In the genomic region with DNA sequence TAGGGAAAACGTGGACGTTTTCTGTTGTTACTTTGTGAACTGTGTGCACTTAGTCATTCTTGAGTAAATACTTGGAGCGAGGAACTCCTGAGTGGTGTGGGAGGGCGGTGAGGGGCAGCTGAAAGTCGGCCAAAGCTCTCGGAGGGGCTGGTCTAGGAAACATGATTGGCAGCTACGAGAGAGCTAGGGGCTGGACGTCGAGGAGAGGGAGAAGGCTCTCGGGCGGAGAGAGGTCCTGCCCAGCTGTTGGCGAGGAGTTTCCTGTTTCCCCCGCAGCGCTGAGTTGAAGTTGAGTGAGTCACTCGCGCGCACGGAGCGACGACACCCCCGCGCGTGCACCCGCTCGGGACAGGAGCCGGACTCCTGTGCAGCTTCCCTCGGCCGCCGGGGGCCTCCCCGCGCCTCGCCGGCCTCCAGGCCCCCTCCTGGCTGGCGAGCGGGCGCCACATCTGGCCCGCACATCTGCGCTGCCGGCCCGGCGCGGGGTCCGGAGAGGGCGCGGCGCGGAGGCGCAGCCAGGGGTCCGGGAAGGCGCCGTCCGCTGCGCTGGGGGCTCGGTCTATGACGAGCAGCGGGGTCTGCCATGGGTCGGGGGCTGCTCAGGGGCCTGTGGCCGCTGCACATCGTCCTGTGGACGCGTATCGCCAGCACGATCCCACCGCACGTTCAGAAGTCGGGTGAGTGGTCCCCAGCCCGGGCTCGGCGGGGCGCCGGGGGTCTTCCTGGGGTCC, we compare ENCODE assay signal across 8 cellular contexts. TPM values are rescaled to one million over a fixed set of nuclear protein-coding genes. Genes with fewer than 3 reads are reported as not detected.
DNase-seq lines count a peak whose midpoint lies in the region; ATAC-seq and TF ChIP-seq lines count a peak whose summit lies in the region.

TGFBR2 (plus strand) TSS at position 301 of the 731 bp plus-strand sequence; CDS start at position 584, 283 bp downstream.

- H4K20me1 ChIP-seq in OCI-LY7 (ENCODE audit: insufficient read depth, low read length): no peaks in the 10 kb centered on the region

- POLR2A ChIA-PET in OCI-LY7 (lab: Charles Lee): interaction anchor here (0.6 to 4.2 kb wide), 17 partner anchors 11 to 1362 kb away, joined by 3 to 57 read pairs (median 4); no protein-coding TSS in a partner anchor

- no peaks in the 10 kb centered on the region for H3K9me3 ChIP-seq in OCI-LY7 (ENCODE audit: low read length)
- H3K9me3 ChIP-seq in mononuclear cell (ENCODE audit: low read depth, low read length): no peaks in the 10 kb centered on the region

- no peaks in the 10 kb centered on the region for H3K36me3 ChIP-seq in OCI-LY7 (ENCODE audit: insufficient read depth, low read length)

- H3K4me3 ChIP-seq in OCI-LY7 (ENCODE audit: low read depth, low read length, poor library complexity, severe bottlenecking) (peak within 1 kb of the TSS; percentile 94), mononuclear cell (ENCODE audit: low read length) (peak within 1 kb of the TSS; percentile 94)

- H3K9me2 ChIP-seq in OCI-LY7 (ENCODE audit: insufficient read depth, low read length): no peaks in the 10 kb centered on the region

- ATAC-seq in GM19023 (IDR thresholded peaks at IDR 0.05; ENCODE audit: unreplicated experiment): peak; percentile 77
- peak; percentile 79 for ATAC-seq in HG03280 (IDR thresholded peaks at IDR 0.05; ENCODE audit: unreplicated experiment)

- H3K79me2 ChIP-seq in OCI-LY7 (ENCODE audit: insufficient read depth, low read depth, low read length): peaks cover 43% of the 10 kb centered on the region

- no TSS peak for BruUV-seq in OCI-LY7 (replicated peaks; lab: Mats Ljungman, UMichigan)

- H3K4me1 ChIP-seq in OCI-LY7 (ENCODE audit: insufficient read depth, low read length, poor library complexity, severe bottlenecking) (peaks cover 72% of the 10 kb centered on the region), mononuclear cell (ENCODE audit: insufficient read depth, low read length) (peaks cover 61% of the 10 kb centered on the region)

- DNase-seq in AG20443 (ENCODE audit: low spot score) (peak; percentile 96), OCI-LY7 (ENCODE audit: low spot score) (peak; percentile 91), epidermal melanocyte (ENCODE audit: insufficient read length, low spot score) (peak; percentile 88)
- peak; percentile 90 for DNase-seq in activated CD8-positive, alpha-beta memory T cell treated with anti-CD3 and anti-CD28 coated beads, Interleukin-2, amount 50 U/mL, for 48 hours
- peak; percentile 84 for DNase-seq in stimulated activated CD8-positive, alpha-beta memory T cell treated with anti-CD3 and anti-CD28 coated beads, Interleukin-2, amount 100 ng/mL, for 48 hours (ENCODE audit: low read depth in 2 of 2)

- peak within 1 kb of the TSS; percentile 76 for H3K4me2 ChIP-seq in OCI-LY7 (ENCODE audit: low read length)

- no peak; the same call in 1 of the 2 replicates for TF ChIP-seq CTCF in OCI-LY7 (conservative IDR thresholded peaks at IDR 0.05; ENCODE audit: low read length)

- H3K27me3 ChIP-seq in mononuclear cell (ENCODE audit: insufficient read depth, low read length): no peaks in the 10 kb centered on the region

- CTCF ChIA-PET in OCI-LY7 (lab: Charles Lee; ENCODE audit: unreplicated experiment): interaction anchor here (0.7 to 2.3 kb wide), 4 partner anchors 10 to 57 kb away, joined by 3 to 5 read pairs (median 4); no protein-coding TSS in a partner anchor

- peak within 1 kb of the TSS; percentile 93 for H3K27ac ChIP-seq in OCI-LY7 (ENCODE audit: low read depth, low read length, poor library complexity, severe bottlenecking)

- peak within 1 kb of the TSS; percentile 67; the same call in 1 of the 2 replicates for H2AFZ ChIP-seq in OCI-LY7 (ENCODE audit: low read length)

- intact Hi-C loops in OCI-LY7 (cut with micrococcal nuclease; ENCODE audit: unreplicated experiment): loop anchor here (1.0 to 10.0 kb wide), 7 partner anchors 22 to 1828 kb away; partner anchors contain the start of gene STT3B

RNA-seq across cellular contexts. Expression of gene TGFBR2, which starts in this region (rescaled TPM):
- 28.1 and 29.6 TPM in 2 replicates for total RNA-seq in OCI-LY7 (2014; rRNA removed; shearing (Covaris generic))
- total RNA-seq in OCI-LY7 (2022): 25.2 and 29.5 TPM in 2 replicates
- 209 TPM for total RNA-seq in mononuclear cell

Comparison
In these comparisons a context has a peak if more than half of its experiments do, and no peak if none do; other contexts are left out.
1. Peak in every context shown above with its lines: DNase-seq, ATAC-seq, H3K4me3 ChIP-seq and H3K27ac ChIP-seq.